In the genomic region with DNA sequence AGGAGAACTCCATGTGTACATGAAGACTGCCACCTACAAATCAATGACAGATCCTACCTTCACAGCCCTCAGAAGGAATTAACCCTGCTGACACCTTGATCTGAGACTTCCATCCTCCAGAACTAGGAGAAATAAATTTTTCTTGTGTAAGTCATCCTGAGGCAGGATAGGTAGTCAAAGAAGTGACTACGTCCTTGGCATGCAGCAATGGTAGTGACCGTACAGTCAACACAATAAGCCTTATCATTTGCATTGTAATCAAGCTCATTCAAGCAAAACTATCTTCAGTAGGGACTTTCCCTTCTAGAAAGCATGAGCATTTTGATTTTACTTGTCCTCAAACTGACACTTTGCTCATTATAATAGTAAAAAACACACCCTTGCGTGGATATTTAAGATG, we compare ENCODE assay signal across 33 cellular contexts.
"Had no signal": no experiment of that assay in that cellular context is flagged by ENCODE, and none has a peak within 500 bp of the region (broad histone marks: within the 10 kb centered on the region; RNA-seq: fewer than 3 reads in every experiment).

No MANE protein-coding gene starts in this region.

- H3K9me3 ChIP-seq: MG63 had no signal

- ATAC-seq: activated T-cell treated with anti-CD3 and anti-CD28 coated beads, Interleukin-2, amount 50 U/mL, for 4 hours had no signal

- DNase-seq: activated B cell treated with CpG ODN at 0.5 μM for 24 hours; activated CD4-positive, alpha-beta memory T cell treated with anti-CD3 and anti-CD28 coated beads for 36 hours; activated CD4-positive, alpha-beta T cell treated with anti-CD3 and anti-CD28 coated beads for 4 hours; activated CD4-positive, alpha-beta T cell treated with anti-CD3 and anti-CD28 coated beads, Interleukin-2, amount 50 U/mL, for 1 hour; activated CD4-positive, CD25-positive, alpha-beta regulatory T cell treated with anti-CD3 and anti-CD28 coated beads, Interleukin-2, amount 50 U/mL, for 72 hours; activated CD8-positive, alpha-beta memory T cell treated with anti-CD3 and anti-CD28 coated beads, Interleukin-2, amount 50 U/mL, for 4 hours; activated effector memory CD4-positive, alpha-beta T cell treated with Interleukin-2 at 50 U/mL for 16 hours; activated naive CD4-positive, alpha-beta T cell; activated naive CD4-positive, alpha-beta T cell treated with anti-CD3 and anti-CD28 coated beads, Interleukin-2, amount 50 U/mL, for 16 hours; activated naive CD8-positive, alpha-beta T cell treated with anti-CD3 and anti-CD28 coated beads for 36 hours; activated T-cell treated with anti-CD3 and anti-CD28 coated beads for 4 hours; activated T-cell treated with anti-CD3 and anti-CD28 coated beads, Interleukin-2, amount 50 U/mL, for 4 hours; amniotic stem cell; aorta; brain microvascular endothelial cell; MG63; NCI-H1048; NCI-H1105 treated with DMSO at 0.1 percent for 48 hours; NCI-H1436; NCI-H1694; NCI-H345; NCI-H510A; NCI-H526; NCI-H748 treated with DMSO at 0.1 percent for 48 hours; NK-92 treated with Interleukin-12 subunit alpha and Interleukin-12 subunit beta, amount 100 ng/mL, for 24 hours; PC-9; Right ventricle myocardium superior; SW 1271; T-helper 1 cell; T-helper 2 cell; T-helper 9 cell had no signal

- H3K36me3 ChIP-seq: brain microvascular endothelial cell, cardiac muscle cell, MG63 had no signal

- H3K27me3 ChIP-seq: brain microvascular endothelial cell, cardiac muscle cell, MG63 had no signal

- H3K4me2 ChIP-seq: PC-9 had no signal

- H3K27ac ChIP-seq: brain microvascular endothelial cell, cardiac muscle cell, PC-9, VCaP had no signal

- H2AFZ ChIP-seq: PC-9 had no signal

- H3K4me3 ChIP-seq: cardiac muscle cell, MG63, PC-9 had no signal
